29 cellular contexts compared by ENCODE assay signal in genomic region chrX:141668371-141668770, GRCh38. TPM values are rescaled to one million over a fixed set of nuclear protein-coding genes. Genes with fewer than 3 reads are reported as not detected.
"Had no signal": no experiment of that assay in that cellular context is flagged by ENCODE, and none has a peak within 500 bp of the region (broad histone marks: within the 10 kb centered on the region; RNA-seq: fewer than 3 reads in every experiment).

No MANE protein-coding gene starts in this region.

- ATAC-seq: activated CD8-positive, alpha-beta T cell treated with anti-CD3 and anti-CD28 coated beads, Interleukin-2, amount 10 ng/mL, durations not matched to agents 7 days and 5 days; activated T-cell treated with anti-CD3 and anti-CD28 coated beads, Interleukin-2, amount 50 U/mL, for 4 hours; K562; T-helper 17 cell; WTC11 had no signal

- H3K27me3 ChIP-seq: breast epithelium, Peyer's patch, SJCRH30 had no signal

- H3K4me1 ChIP-seq: adrenal gland, breast epithelium, Peyer's patch, SJCRH30 had no signal

- H3K36me3 ChIP-seq: adrenal gland, breast epithelium, Peyer's patch, SJCRH30 had no signal

- H3K4me3 ChIP-seq: adrenal gland, breast epithelium, K562, Peyer's patch, SJCRH30 had no signal

- DNase-seq: activated CD4-positive, alpha-beta T cell treated with anti-CD3 and anti-CD28 coated beads for 48 hours; activated CD4-positive, alpha-beta T cell treated with anti-CD3 and anti-CD28 coated beads, Interleukin-2, amount 50 U/mL, for 4 hours; activated CD4-positive, CD25-positive, alpha-beta regulatory T cell treated with anti-CD3 and anti-CD28 coated beads, Interleukin-2, amount 50 U/mL, for 72 hours; activated CD8-positive, alpha-beta memory T cell treated with anti-CD3 and anti-CD28 coated beads, Interleukin-2, amount 50 U/mL, for 48 hours; activated CD8-positive, alpha-beta T cell treated with anti-CD3 and anti-CD28 coated beads, Interleukin-2, amount 10 ng/mL, durations not matched to agents 7 days and 5 days; activated gamma-delta T cell; activated naive CD4-positive, alpha-beta T cell treated with anti-CD3 and anti-CD28 coated beads, Interleukin-2, amount 50 U/mL, for 16 hours; activated naive CD8-positive, alpha-beta T cell treated with anti-CD3 and anti-CD28 coated beads, Interleukin-2, amount 10 ng/mL, durations not matched to agents 7 days and 5 days; activated T-cell treated with anti-CD3 and anti-CD28 coated beads, Interleukin-2, amount 50 U/mL, for 4 hours; adrenal gland; caudate nucleus; Karpas-422; NCI-H1092 treated with DMSO at 0.1 percent for 48 hours; NCI-H1417 treated with DMSO at 0.1 percent for 48 hours; NCI-H1694; NCI-H2029; NCI-H2107; NCI-H2171 treated with DMSO at 0.1 percent for 48 hours; NCI-H226; NCI-H69; Peyer's patch; Right ventricle myocardium superior; SJCRH30; T-helper 17 cell; T-helper 9 cell had no signal

- H3K9me3 ChIP-seq: adrenal gland, breast epithelium, Peyer's patch, SJCRH30 had no signal

- H3K27ac ChIP-seq: adrenal gland, breast epithelium, Peyer's patch, RWPE1, SJCRH30 had no signal

RNA-seq across cellular contexts. Expression of gene SPANXD, which starts 30.2 kb away (rescaled TPM):
- polyA plus RNA-seq: adrenal gland had no signal
